In the genomic region with DNA sequence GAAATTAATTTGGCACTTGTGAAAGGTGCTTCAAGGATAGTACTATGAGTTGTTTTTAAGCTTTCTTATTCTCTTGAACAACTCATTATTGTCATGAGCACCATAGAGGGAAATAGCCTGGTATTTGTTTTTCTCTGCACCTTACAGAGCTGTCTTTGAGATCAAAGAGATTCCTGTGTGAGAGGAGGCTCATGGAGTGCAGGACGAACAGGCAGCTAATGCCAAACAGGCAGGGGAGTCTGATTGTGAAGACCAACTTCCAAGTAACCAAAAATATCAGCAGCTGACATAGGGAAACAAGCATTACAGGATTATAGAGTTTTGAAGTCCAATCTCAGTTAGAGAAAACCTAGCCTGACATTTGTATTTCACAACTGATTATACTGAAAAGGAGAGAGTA, we compare ENCODE assay signal across 28 cellular contexts.
A peak's percentile ranks its signal among the peaks of the same experiment; 100 is the strongest.
DNase-seq lines count a peak whose midpoint lies in the region; ATAC-seq, FAIRE-seq and TF ChIP-seq lines count a peak whose summit lies in the region.
"Had no signal": no experiment of that assay in that cellular context is flagged by ENCODE, and none has a peak within 500 bp of the region (broad histone marks: within the 10 kb centered on the region; RNA-seq: fewer than 3 reads in every experiment).

No MANE protein-coding gene starts in this region.

- H3K9ac ChIP-seq in endodermal cell (ENCODE audit: extremely low read depth, low read length, poor library complexity, severe bottlenecking), result no peak overlapping the region

- peaks cover 3% of the 10 kb centered on the region for H3K4me1 ChIP-seq in right cardiac atrium (ENCODE audit: control insufficient read depth, insufficient read depth, low read length)
- peaks cover 12% of the 10 kb centered on the region for H3K4me1 ChIP-seq in endodermal cell (ENCODE audit: control insufficient read depth, insufficient read depth, low read length)

- TF ChIP-seq CTCF in endodermal cell (conservative IDR thresholded peaks at IDR 0.05), result no peak

- no peak overlapping the region for H3K4me3 Mint-ChIP-seq in endodermal cell
- H3K4me3 Mint-ChIP-seq: activated naive CD4-positive, alpha-beta T cell treated with anti-CD3 and anti-CD28 coated beads, Interleukin-2, amount 10 ng/mL, durations not matched to agents 7 days and 5 days; B cell; CD8-positive, alpha-beta memory T cell had no signal

- H3K4me1 Mint-ChIP-seq in endodermal cell, result peaks cover 30% of the 10 kb centered on the region
- H3K4me1 Mint-ChIP-seq: activated naive CD4-positive, alpha-beta T cell treated with anti-CD3 and anti-CD28 coated beads, Interleukin-2, amount 10 ng/mL, durations not matched to agents 7 days and 5 days; B cell; CD8-positive, alpha-beta memory T cell had no signal

- intact Hi-C loops in Right ventricle myocardium inferior (cut with DNase I) (no loop called here), right cardiac atrium (cut with DNase I) (no loop called here)

- TF ChIP-seq POLR2A in H54 (IDR thresholded peaks at IDR 0.05; ENCODE audit: low read depth, low read length), result no peak

- no peaks in the 10 kb centered on the region for H3K27me3 ChIP-seq in right cardiac atrium (ENCODE audit: control insufficient read depth, insufficient read depth)
- no peaks in the 10 kb centered on the region for H3K27me3 ChIP-seq in endodermal cell (ENCODE audit: control insufficient read depth, insufficient read depth, low read length, poor library complexity, severe bottlenecking)
- H3K27me3 ChIP-seq: brain microvascular endothelial cell, SJSA1, transverse colon had no signal

- no peak for DNase-seq in Right ventricle myocardium inferior (ENCODE audit: missing footprints)
- DNase-seq in right cardiac atrium, result no peak
- no peak for DNase-seq in H54 (ENCODE audit: insufficient read length, low spot score)
- peak; percentile 59 for DNase-seq in endodermal cell
- DNase-seq in pons (ENCODE audit: low spot score), result peak; percentile 4
- DNase-seq in A172 (ENCODE audit: low spot score), result no peak
- DNase-seq: activated CD4-positive, alpha-beta T cell treated with anti-CD3 and anti-CD28 coated beads, Interleukin-2, amount 50 U/mL, for 4 hours; activated CD4-positive, CD25-positive, alpha-beta regulatory T cell; activated naive CD4-positive, alpha-beta T cell treated with anti-CD3 and anti-CD28 coated beads, Interleukin-2, amount 10 ng/mL, durations not matched to agents 7 days and 5 days; amniotic stem cell; brain microvascular endothelial cell; CD8-positive, alpha-beta memory T cell; effector CD8-positive, alpha-beta T cell; GF-D8; HCEC 1CT; mesenchymal stem cell; nucleus accumbens; stimulated activated CD4-positive, alpha-beta T cell treated with anti-CD3 and anti-CD28 coated beads, Interleukin-2, amount 100 ng/mL, for 48 hours; T-helper 1 cell; transverse colon had no signal

- H3K9me3 ChIP-seq in right cardiac atrium (ENCODE audit: control insufficient read depth, low read length) (no peaks in the 10 kb centered on the region), endodermal cell (ENCODE audit: control insufficient read depth, low read length) (no peaks in the 10 kb centered on the region)
- H3K9me3 ChIP-seq: SJSA1, transverse colon had no signal

- no peak overlapping the region for H3K4me3 ChIP-seq in right cardiac atrium (ENCODE audit: low read length)
- no peak overlapping the region for H3K4me3 ChIP-seq in endodermal cell (ENCODE audit: low read length)
- H3K4me3 ChIP-seq: K562, SJSA1, transverse colon had no signal

- no peaks in the 10 kb centered on the region for H3K36me3 ChIP-seq in endodermal cell (ENCODE audit: control insufficient read depth, insufficient read depth, low read length)
- H3K36me3 ChIP-seq: brain microvascular endothelial cell, SJSA1, transverse colon had no signal

- 33% methylated on average over 1 of the region's 1 CpG for WGBS in right cardiac atrium
- 6% methylated on average over 1 of the region's 1 CpG; no CpG with 5 or more reads in 1 of the 2 experiments for WGBS in endodermal cell (ENCODE audit: insufficient coverage in 1 of 2, insufficient read length in 1 of 2), 2 experiments

- peak; percentile 27 for FAIRE-seq in H54 (lab: Jason Lieb, UNC)
- FAIRE-seq: colon, GM19239, K562, RCC 7860 had no signal

- no peaks in the 10 kb centered on the region for H3K27me3 Mint-ChIP-seq in endodermal cell (ENCODE audit: insufficient read depth)
- H3K27me3 Mint-ChIP-seq: activated naive CD4-positive, alpha-beta T cell treated with anti-CD3 and anti-CD28 coated beads, Interleukin-2, amount 10 ng/mL, durations not matched to agents 7 days and 5 days; B cell; CD8-positive, alpha-beta memory T cell had no signal

- no peaks in the 10 kb centered on the region for H3K36me3 Mint-ChIP-seq in endodermal cell (ENCODE audit: low read depth)
- H3K36me3 Mint-ChIP-seq: activated naive CD4-positive, alpha-beta T cell treated with anti-CD3 and anti-CD28 coated beads, Interleukin-2, amount 10 ng/mL, durations not matched to agents 7 days and 5 days had no signal

- no peak overlapping the region for H3K27ac Mint-ChIP-seq in endodermal cell
- H3K27ac Mint-ChIP-seq: activated naive CD4-positive, alpha-beta T cell treated with anti-CD3 and anti-CD28 coated beads, Interleukin-2, amount 10 ng/mL, durations not matched to agents 7 days and 5 days; B cell; CD8-positive, alpha-beta memory T cell had no signal

- H3K27ac ChIP-seq in right cardiac atrium (ENCODE audit: low read length), result no peak overlapping the region
- no peak overlapping the region for H3K27ac ChIP-seq in endodermal cell (ENCODE audit: low read depth, low read length)
- H3K27ac ChIP-seq: brain microvascular endothelial cell, SJSA1, transverse colon had no signal

- H3K9me3 Mint-ChIP-seq in endodermal cell, result no peaks in the 10 kb centered on the region
- H3K9me3 Mint-ChIP-seq: activated naive CD4-positive, alpha-beta T cell treated with anti-CD3 and anti-CD28 coated beads, Interleukin-2, amount 10 ng/mL, durations not matched to agents 7 days and 5 days; CD8-positive, alpha-beta memory T cell had no signal

- ATAC-seq in Right ventricle myocardium inferior (peak; percentile 33), right cardiac atrium (no peak), GM21423 (IDR thresholded peaks at IDR 0.05; ENCODE audit: unreplicated experiment) (no peak), GM18511 (IDR thresholded peaks at IDR 0.05; ENCODE audit: unreplicated experiment) (no peak)
- ATAC-seq: K562 had no signal

Comparison
In these comparisons a context has a peak if more than half of its experiments do, and no peak if none do; other contexts are left out.
1. DNase-seq: peak in endodermal cell (single experiment) and pons (single experiment); none in Right ventricle myocardium inferior (single experiment), right cardiac atrium (0 of 3), H54 (single experiment) and A172 (single experiment).